In the genomic region with DNA sequence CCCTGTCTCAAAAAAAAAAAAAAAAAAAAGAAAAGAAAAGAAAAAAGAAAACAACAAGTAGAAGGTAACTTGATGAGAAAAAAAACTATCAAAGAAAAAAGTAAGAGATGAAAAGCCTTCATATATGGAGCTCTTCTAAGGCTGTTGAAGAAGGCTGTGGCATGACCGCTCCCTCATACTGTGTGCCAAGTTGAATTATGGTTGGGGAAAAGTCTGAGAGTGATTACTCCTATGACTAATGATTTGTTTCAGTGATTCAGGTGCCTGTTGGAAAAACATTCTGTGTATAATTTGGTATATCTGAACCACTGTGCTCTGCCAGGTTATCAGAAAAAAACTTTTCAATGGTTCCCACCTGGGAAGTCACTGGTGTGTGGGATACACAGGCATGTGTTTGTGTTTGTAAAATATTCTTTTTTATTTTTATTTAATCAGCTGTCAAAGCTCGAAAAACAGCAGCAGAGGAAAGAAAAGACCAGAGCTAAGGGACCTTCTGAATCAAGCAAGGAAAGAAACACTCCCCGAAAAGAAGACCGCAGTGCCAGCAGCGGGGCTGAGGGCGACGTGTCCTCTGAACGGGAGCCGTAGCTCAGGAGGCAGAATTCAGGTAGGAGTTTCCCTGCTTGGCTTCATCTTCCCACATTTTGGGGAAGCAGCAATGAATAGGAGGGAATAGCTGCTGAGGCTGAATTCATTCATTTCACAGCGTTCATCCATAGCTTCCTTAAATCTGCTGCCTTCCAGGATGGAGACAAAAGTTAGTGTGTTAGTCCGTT, we compare ENCODE assay signal across 18 cellular contexts.
"Had no signal": no experiment of that assay in that cellular context is flagged by ENCODE, and none has a peak within 500 bp of the region (broad histone marks: within the 10 kb centered on the region; RNA-seq: fewer than 3 reads in every experiment).

No MANE protein-coding gene starts in this region.

- H3K4me1 ChIP-seq: left lung had no signal

- H3K27ac Mint-ChIP-seq: activated CD4-positive, alpha-beta memory T cell treated with anti-CD3 and anti-CD28 coated beads, Interleukin-2, amount 10 ng/mL, durations not matched to agents 7 days and 5 days; activated naive CD4-positive, alpha-beta T cell treated with anti-CD3 and anti-CD28 coated beads for 36 hours; activated T-cell treated with anti-CD3 and anti-CD28 coated beads, Interleukin-2, amount 50 U/mL, for 24 hours; nephron had no signal

- H3K9me3 Mint-ChIP-seq: activated CD4-positive, alpha-beta memory T cell treated with anti-CD3 and anti-CD28 coated beads, Interleukin-2, amount 10 ng/mL, durations not matched to agents 7 days and 5 days; activated naive CD4-positive, alpha-beta T cell treated with anti-CD3 and anti-CD28 coated beads for 36 hours; activated T-cell treated with anti-CD3 and anti-CD28 coated beads, Interleukin-2, amount 50 U/mL, for 24 hours; nephron had no signal

- H3K4me3 ChIP-seq: esophagus muscularis mucosa, left lung had no signal

- DNase-seq: activated CD4-positive, alpha-beta memory T cell treated with anti-CD3 and anti-CD28 coated beads, Interleukin-2, amount 10 ng/mL, durations not matched to agents 7 days and 5 days; activated CD4-positive, alpha-beta T cell treated with anti-CD3 and anti-CD28 coated beads for 48 hours; activated CD4-positive, CD25-positive, alpha-beta regulatory T cell; activated naive CD4-positive, alpha-beta T cell treated with anti-CD3 and anti-CD28 coated beads for 36 hours; activated T-cell treated with anti-CD3 and anti-CD28 coated beads, Interleukin-2, amount 50 U/mL, for 24 hours; aorta; cerebellar nuclear complex; cortex of kidney; hypothalamus; islet precursor cell; left lung; midbrain; nucleus accumbens; stimulated activated CD8-positive, alpha-beta memory T cell treated with anti-CD3 and anti-CD28 coated beads, Interleukin-4, amount 100 ng/mL, for 48 hours; stimulated activated naive CD4-positive, alpha-beta T cell; T-helper 9 cell had no signal

- H3K9me3 ChIP-seq: esophagus muscularis mucosa, left lung had no signal

- ATAC-seq: left lung had no signal

- H3K27ac ChIP-seq: esophagus muscularis mucosa, left lung had no signal

- H3K27me3 Mint-ChIP-seq: activated CD4-positive, alpha-beta memory T cell treated with anti-CD3 and anti-CD28 coated beads, Interleukin-2, amount 10 ng/mL, durations not matched to agents 7 days and 5 days; activated T-cell treated with anti-CD3 and anti-CD28 coated beads, Interleukin-2, amount 50 U/mL, for 24 hours had no signal

- H3K4me3 Mint-ChIP-seq: activated CD4-positive, alpha-beta memory T cell treated with anti-CD3 and anti-CD28 coated beads, Interleukin-2, amount 10 ng/mL, durations not matched to agents 7 days and 5 days; activated naive CD4-positive, alpha-beta T cell treated with anti-CD3 and anti-CD28 coated beads for 36 hours; activated T-cell treated with anti-CD3 and anti-CD28 coated beads, Interleukin-2, amount 50 U/mL, for 24 hours; nephron had no signal

- H3K27me3 ChIP-seq: esophagus muscularis mucosa, left lung had no signal
